ENCODE assay signal across 10 cellular contexts in the genomic region with DNA sequence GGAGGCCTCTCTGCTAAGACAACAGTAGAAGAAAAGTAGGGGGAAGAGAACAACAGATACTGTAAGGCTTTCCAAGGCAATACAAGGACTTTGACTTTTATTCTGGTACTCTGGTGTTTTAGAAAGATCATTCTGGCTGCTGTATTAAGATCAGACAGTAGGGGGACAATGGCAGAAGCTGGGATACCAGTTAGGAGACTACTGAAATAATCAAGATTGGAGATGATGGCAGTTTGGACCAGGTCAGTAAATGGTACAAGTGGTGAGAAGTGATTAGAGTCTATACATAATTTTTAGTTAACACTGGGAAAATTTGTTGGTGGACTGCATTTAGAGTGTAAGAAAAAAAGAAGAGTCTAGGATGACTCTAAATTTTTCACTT.
DNase-seq lines count a peak whose midpoint lies in the region; ATAC-seq, FAIRE-seq and TF ChIP-seq lines count a peak whose summit lies in the region.
"Had no signal": no experiment of that assay in that cellular context is flagged by ENCODE, and none has a peak within 500 bp of the region (broad histone marks: within the 10 kb centered on the region; RNA-seq: fewer than 3 reads in every experiment).

No MANE protein-coding gene starts in this region.

- TF ChIP-seq RAD21 in GM12878 (IDR thresholded peaks at IDR 0.05; ENCODE audit: insufficient read depth, low read depth, low read length): peak; percentile 37; the same call in 1 of the 2 replicates

- SMC1A ChIA-PET in GM12878 (lab: Charles Lee; ENCODE audit: uncharacterized antibody, unreplicated experiment): no interaction called here

- CTCF ChIA-PET in GM12878 (lab: Yijun Ruan, JAX): interaction anchor here (1.3 kb wide), 1 partner anchor 9 kb away, joined by 4 read pairs; no protein-coding TSS in a partner anchor

- no peaks in the 10 kb centered on the region for H3K79me2 ChIP-seq in GM12878 (ENCODE audit: control insufficient read depth, insufficient read depth, low read length)

- ATAC-seq in GM12878 (peak; percentile 85), memory B cell (ENCODE audit: low read depth) (peak; percentile 38), HG03469 (IDR thresholded peaks at IDR 0.05; ENCODE audit: unreplicated experiment) (no peak), GM18907 (IDR thresholded peaks at IDR 0.05; ENCODE audit: unreplicated experiment) (no peak), HG02884 (IDR thresholded peaks at IDR 0.05; ENCODE audit: unreplicated experiment) (no peak)

- H3K27ac ChIP-seq in 22Rv1: no peak overlapping the region
- no peak overlapping the region for H3K27ac ChIP-seq in GM12878 (ENCODE audit: control insufficient read depth, insufficient read depth)

- POLR2A ChIA-PET in GM12878 (lab: Charles Lee): interaction anchor here (1.0 kb wide), 1 partner anchor 49 kb away, joined by 3 read pairs; no protein-coding TSS in a partner anchor

- no peaks in the 10 kb centered on the region for H3K4me1 ChIP-seq in GM12878 (ENCODE audit: control insufficient read depth, insufficient read depth, low read length)

- FAIRE-seq in GM12878 (lab: Jason Lieb, UNC): no peak
- FAIRE-seq: colon had no signal

- no peaks in the 10 kb centered on the region for H4K20me1 ChIP-seq in GM12878 (ENCODE audit: control insufficient read depth, insufficient read depth)

- H3K36me3 ChIP-seq in GM12878 (ENCODE audit: control insufficient read depth in 2 of 2, insufficient read depth in 2 of 2, low read length in 1 of 2): peaks cover 0 to 7% of the 10 kb centered on the region in 2 experiments; a peak in 2 of 4 replicates

- BruUV-seq in GM12878 (replicated peaks; lab: Mats Ljungman, UMichigan): no TSS peak

- no peaks in the 10 kb centered on the region for H3K9me3 Mint-ChIP-seq in memory B cell
- H3K9me3 Mint-ChIP-seq: stimulated activated naive CD8-positive, alpha-beta T cell treated with anti-CD3 and anti-CD28 coated beads, Interleukin-15, Interleukin-2, amounts not matched to agents 100 ng/mL and 50 ng/mL, for 24 hours had no signal

- TF ChIP-seq CTCF in 22Rv1 (IDR thresholded peaks at IDR 0.05) (peak; percentile 47; the same call in 1 of the 2 replicates), GM10266 (IDR thresholded peaks at IDR 0.05; ENCODE audit: control insufficient read depth, insufficient read depth, low read depth, missing control alignments) (peak; percentile 24), LNCaP clone FGC (IDR thresholded peaks at IDR 0.05; ENCODE audit: control insufficient read depth, extremely low read depth, insufficient read depth) (peak; percentile 37), GM12878 (IDR thresholded peaks at IDR 0.05 in 2 of 3, conservative IDR thresholded peaks at IDR 0.05 in 1 of 3; ENCODE audit: control insufficient read depth in 2 of 3, extremely low read depth in 1 of 3, insufficient read depth in 1 of 3, low read depth in 3 of 3, low read length in 3 of 3) (peak; percentile 26 to 50 (median 49); a peak in 4 of 6 replicates)

- H3K9ac ChIP-seq in GM12878 (ENCODE audit: control insufficient read depth, insufficient read depth, low read length): no peak overlapping the region

- no peaks in the 10 kb centered on the region for H3K9me3 ChIP-seq in GM12878 (replicated peaks; ENCODE audit: control insufficient read depth, insufficient read depth, low read length)

- in situ Hi-C loops in GM12878 (cut with MboI): loop anchor here (5.0 kb wide), 1 partner anchor 205 kb away; no protein-coding TSS in a partner anchor

- RAD21 ChIA-PET in GM12878 (lab: Charles Lee; ENCODE audit: unreplicated experiment): no interaction called here

- H2AFZ ChIP-seq in GM12878 (ENCODE audit: control insufficient read depth, low read depth, low read length): no peak overlapping the region

- H3K27me3 ChIP-seq in GM12878 (replicated peaks in 1 of 2; ENCODE audit: control insufficient read depth in 2 of 2, insufficient read depth in 2 of 2, low read length in 1 of 2): no peaks in the 10 kb centered on the region

- H3K4me3 Mint-ChIP-seq in memory B cell: no peak overlapping the region
- H3K4me3 Mint-ChIP-seq: stimulated activated naive CD8-positive, alpha-beta T cell treated with anti-CD3 and anti-CD28 coated beads, Interleukin-15, Interleukin-2, amounts not matched to agents 100 ng/mL and 50 ng/mL, for 24 hours had no signal

- no peak overlapping the region for H3K4me2 ChIP-seq in GM12878 (ENCODE audit: control insufficient read depth, insufficient read depth)

- H3K4me3 ChIP-seq in LNCaP clone FGC (ENCODE audit: low read depth, low read length): no peak overlapping the region
- H3K4me3 ChIP-seq in GM12878: no peak overlapping the region

- TF ChIP-seq EP300 in GM12878 (IDR thresholded peaks at IDR 0.05; ENCODE audit: borderline replicate concordance in 1 of 2, control insufficient read depth in 1 of 2, low read depth in 2 of 2, low read length in 2 of 2): no peak

- H3K4me1 Mint-ChIP-seq in memory B cell: no peaks in the 10 kb centered on the region

- intact Hi-C loops in GM12878 (cut with micrococcal nuclease; ENCODE audit: unreplicated experiment): loop anchor here (2.0 to 5.0 kb wide), 2 partner anchors 165 to 207 kb away; no protein-coding TSS in a partner anchor

- peaks cover 33% of the 10 kb centered on the region for H3K36me3 Mint-ChIP-seq in memory B cell

- H3K27ac Mint-ChIP-seq in memory B cell: peak overlapping the region; percentile 21
- H3K27ac Mint-ChIP-seq: stimulated activated naive CD8-positive, alpha-beta T cell treated with anti-CD3 and anti-CD28 coated beads, Interleukin-15, Interleukin-2, amounts not matched to agents 100 ng/mL and 50 ng/mL, for 24 hours had no signal

- DNase-seq in GM10266 (ENCODE audit: extremely low spot score) (peak; percentile 9), LNCaP clone FGC (ENCODE audit: low read depth) (no peak), GM12878 (ENCODE audit: low read depth, low spot score) (no peak), memory B cell (ENCODE audit: low spot score in 2 of 2) (peak in 1 of 2 donors; percentile 1)

- no peak for TF ChIP-seq POLR2A in GM12878 (IDR thresholded peaks at IDR 0.05; ENCODE audit: low read depth, low read length)

- no peaks in the 10 kb centered on the region for H3K27me3 Mint-ChIP-seq in memory B cell
- H3K27me3 Mint-ChIP-seq: stimulated activated naive CD8-positive, alpha-beta T cell treated with anti-CD3 and anti-CD28 coated beads, Interleukin-15, Interleukin-2, amounts not matched to agents 100 ng/mL and 50 ng/mL, for 24 hours had no signal

TF ChIP-seq in GM12878, 131 proteins besides CTCF, POLR2A, EP300 and RAD21:
- peak; percentile 33; the same call in 1 of the 2 replicates for TF ChIP-seq SMC3 (IDR thresholded peaks at IDR 0.05; ENCODE audit: borderline replicate concordance, low read length)
- TF ChIP-seq, protein P1, sequence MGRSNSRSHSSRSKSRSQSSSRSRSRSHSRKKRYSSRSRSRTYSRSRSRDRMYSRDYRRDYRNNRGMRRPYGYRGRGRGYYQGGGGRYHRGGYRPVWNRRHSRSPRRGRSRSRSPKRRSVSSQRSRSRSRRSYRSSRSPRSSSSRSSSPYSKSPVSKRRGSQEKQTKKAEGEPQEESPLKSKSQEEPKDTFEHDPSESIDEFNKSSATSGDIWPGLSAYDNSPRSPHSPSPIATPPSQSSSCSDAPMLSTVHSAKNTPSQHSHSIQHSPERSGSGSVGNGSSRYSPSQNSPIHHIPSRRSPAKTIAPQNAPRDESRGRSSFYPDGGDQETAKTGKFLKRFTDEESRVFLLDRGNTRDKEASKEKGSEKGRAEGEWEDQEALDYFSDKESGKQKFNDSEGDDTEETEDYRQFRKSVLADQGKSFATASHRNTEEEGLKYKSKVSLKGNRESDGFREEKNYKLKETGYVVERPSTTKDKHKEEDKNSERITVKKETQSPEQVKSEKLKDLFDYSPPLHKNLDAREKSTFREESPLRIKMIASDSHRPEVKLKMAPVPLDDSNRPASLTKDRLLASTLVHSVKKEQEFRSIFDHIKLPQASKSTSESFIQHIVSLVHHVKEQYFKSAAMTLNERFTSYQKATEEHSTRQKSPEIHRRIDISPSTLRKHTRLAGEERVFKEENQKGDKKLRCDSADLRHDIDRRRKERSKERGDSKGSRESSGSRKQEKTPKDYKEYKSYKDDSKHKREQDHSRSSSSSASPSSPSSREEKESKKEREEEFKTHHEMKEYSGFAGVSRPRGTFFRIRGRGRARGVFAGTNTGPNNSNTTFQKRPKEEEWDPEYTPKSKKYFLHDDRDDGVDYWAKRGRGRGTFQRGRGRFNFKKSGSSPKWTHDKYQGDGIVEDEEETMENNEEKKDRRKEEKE (IDR thresholded peaks at IDR 0.05): no peak

Comparison
In these comparisons a context has a peak if more than half of its experiments do, and no peak if none do; other contexts are left out.
1. ATAC-seq: peak in GM12878 (single experiment) and memory B cell (single experiment); none in HG03469 (single experiment), GM18907 (single experiment) and HG02884 (single experiment).
2. Peak in every context shown above with its lines, with median percentiles within 50 percentile points of each other: CTCF ChIP-seq.